Comparison of ENCODE assay signal across 18 cellular contexts in the genomic region with DNA sequence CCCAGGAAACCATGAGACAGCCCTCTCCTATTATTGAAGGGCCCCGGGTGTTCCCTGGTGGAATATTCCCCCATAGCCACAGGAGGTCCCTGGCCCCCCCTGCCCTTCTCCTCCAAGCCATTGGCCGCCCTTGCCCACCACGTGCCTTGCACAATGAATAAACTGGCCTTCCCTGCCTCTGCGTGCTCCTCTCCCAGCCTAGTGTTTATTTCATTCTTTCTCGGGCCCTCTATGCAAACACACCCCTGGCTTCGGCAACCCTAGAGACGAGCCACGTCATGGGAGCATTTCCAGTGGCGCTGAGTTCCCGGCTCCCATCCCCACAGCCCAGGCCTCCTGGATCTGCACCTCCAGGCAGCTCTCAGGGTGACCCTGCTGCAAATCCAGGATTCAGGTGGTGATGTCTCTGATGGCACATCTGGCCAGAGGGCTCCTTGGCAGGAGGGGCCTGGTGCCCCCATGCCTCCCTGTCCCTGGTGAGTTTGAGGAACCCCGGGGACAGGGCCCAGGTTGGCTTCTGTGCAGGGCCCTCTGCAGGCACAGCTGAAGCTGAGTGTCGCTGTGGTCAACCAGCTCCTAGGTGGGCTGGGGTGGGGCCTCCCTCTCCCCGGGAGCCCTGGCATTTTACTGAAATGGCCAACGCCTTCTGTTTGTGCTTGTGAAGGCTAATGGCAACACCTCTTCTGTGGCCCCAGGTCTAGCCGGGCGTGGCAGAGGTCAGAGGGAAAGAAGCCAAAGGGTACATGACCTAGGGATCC. TPM values are rescaled to one million over a fixed set of nuclear protein-coding genes. Genes with fewer than 3 reads are reported as not detected.
A peak's percentile ranks its signal among the peaks of the same experiment; 100 is the strongest.
DNase-seq lines count a peak whose midpoint lies in the region; ATAC-seq and TF ChIP-seq lines count a peak whose summit lies in the region.
"Had no signal": no experiment of that assay in that cellular context is flagged by ENCODE, and none has a peak within 500 bp of the region (broad histone marks: within the 10 kb centered on the region; RNA-seq: fewer than 3 reads in every experiment).

No MANE protein-coding gene starts in this region.

- no peaks in the 10 kb centered on the region for H3K9me3 Mint-ChIP-seq in natural killer cell treated with Interleukin-12 subunit alpha and Interleukin-12 subunit beta and Interleukin-15 and Interleukin-18, amount 100 ng/mL, for 72 hours
- peaks cover 0 to 3% of the 10 kb centered on the region in 2 donors for H3K9me3 Mint-ChIP-seq in natural killer cell

- no peaks in the 10 kb centered on the region for H3K27me3 ChIP-seq in iPS-15b (ENCODE audit: control insufficient read depth, insufficient read depth, low read length)

- no peaks in the 10 kb centered on the region for H3K9me3 ChIP-seq in iPS-15b (ENCODE audit: control insufficient read depth, insufficient read depth, low read length)
- H3K9me3 ChIP-seq: uterus had no signal

- H3K4me1 ChIP-seq in iPS-15b (ENCODE audit: control insufficient read depth, insufficient read depth, low read length): peaks cover 22% of the 10 kb centered on the region
- H3K4me1 ChIP-seq: uterus had no signal

- H3K9ac ChIP-seq in iPS-15b (ENCODE audit: low read depth, low read length): peak overlapping the region; percentile 47

- peaks cover 53 to 60% of the 10 kb centered on the region in 2 donors for H3K27me3 Mint-ChIP-seq in natural killer cell treated with Interleukin-12 subunit alpha and Interleukin-12 subunit beta and Interleukin-15 and Interleukin-18, amount 100 ng/mL, for 72 hours
- H3K27me3 Mint-ChIP-seq in natural killer cell (ENCODE audit: low read depth in 2 of 2): peaks cover 66 to 72% of the 10 kb centered on the region in 2 donors

- peak overlapping the region; percentile 22 for H3K4me3 ChIP-seq in iPS-15b (ENCODE audit: low read depth, low read length)
- H3K4me3 ChIP-seq: uterus had no signal

- ATAC-seq in natural killer cell treated with Interleukin-12 subunit alpha and Interleukin-12 subunit beta and Interleukin-15 and Interleukin-18, amount 100 ng/mL, for 72 hours: no peak
- no peak for ATAC-seq in natural killer cell
- no peak for ATAC-seq in HG02759 (IDR thresholded peaks at IDR 0.05; ENCODE audit: unreplicated experiment)
- no peak for ATAC-seq in GM18498 (IDR thresholded peaks at IDR 0.05; ENCODE audit: unreplicated experiment)
- ATAC-seq in GM21723 (IDR thresholded peaks at IDR 0.05; ENCODE audit: unreplicated experiment): no peak
- no peak for ATAC-seq in HG03460 (IDR thresholded peaks at IDR 0.05; ENCODE audit: unreplicated experiment)
- ATAC-seq: activated T-cell treated with anti-CD3 and anti-CD28 coated beads, Interleukin-2, amount 50 U/mL, for 4 hours; left colon had no signal

- DNase-seq in natural killer cell treated with Interleukin-12 subunit alpha and Interleukin-12 subunit beta and Interleukin-15 and Interleukin-18, amount 100 ng/mL, for 72 hours (ENCODE audit: low spot score): peak; percentile 47
- DNase-seq in natural killer cell (no peak), NCI-H510A (lab: John Stamatoyannopoulos, UW) (peak; percentile 58)
- DNase-seq: activated T-cell treated with anti-CD3 and anti-CD28 coated beads, Interleukin-2, amount 50 U/mL, for 4 hours; effector CD8-positive, alpha-beta T cell; hippocampal formation; Kasumi-1; left colon; NCI-H1930; stimulated activated CD4-positive, alpha-beta T cell treated with anti-CD3 and anti-CD28 coated beads, Interleukin-12 subunit alpha, Interleukin-12 subunit beta, amount 100 ng/mL, for 4 hours had no signal

- no peak overlapping the region for H3K4me3 Mint-ChIP-seq in natural killer cell treated with Interleukin-12 subunit alpha and Interleukin-12 subunit beta and Interleukin-15 and Interleukin-18, amount 100 ng/mL, for 72 hours
- no peak overlapping the region for H3K4me3 Mint-ChIP-seq in natural killer cell
- H3K4me3 Mint-ChIP-seq: activated T-cell treated with anti-CD3 and anti-CD28 coated beads, Interleukin-2, amount 50 U/mL, for 4 hours had no signal

- TF ChIP-seq CTCF in natural killer cell (IDR thresholded peaks at IDR 0.05): no peak

- no peaks in the 10 kb centered on the region for H3K36me3 ChIP-seq in iPS-15b (ENCODE audit: control insufficient read depth, insufficient read depth, low read length)
- H3K36me3 ChIP-seq: uterus had no signal

- peaks cover 5 to 11% of the 10 kb centered on the region in 2 donors for H3K4me1 Mint-ChIP-seq in natural killer cell treated with Interleukin-12 subunit alpha and Interleukin-12 subunit beta and Interleukin-15 and Interleukin-18, amount 100 ng/mL, for 72 hours (ENCODE audit: low read depth in 2 of 2)
- peaks cover 9 to 15% of the 10 kb centered on the region in 2 donors for H3K4me1 Mint-ChIP-seq in natural killer cell

- H3K36me3 Mint-ChIP-seq in natural killer cell treated with Interleukin-12 subunit alpha and Interleukin-12 subunit beta and Interleukin-15 and Interleukin-18, amount 100 ng/mL, for 72 hours: peaks cover 9% of the 10 kb centered on the region
- peaks cover 13% of the 10 kb centered on the region for H3K36me3 Mint-ChIP-seq in natural killer cell

- H3K27ac Mint-ChIP-seq in natural killer cell treated with Interleukin-12 subunit alpha and Interleukin-12 subunit beta and Interleukin-15 and Interleukin-18, amount 100 ng/mL, for 72 hours: no peak overlapping the region
- no peak overlapping the region for H3K27ac Mint-ChIP-seq in natural killer cell
- H3K27ac Mint-ChIP-seq: progenitor cell of endocrine pancreas had no signal

- intact Hi-C loops in natural killer cell (cut with micrococcal nuclease): no loop called here

RNA-seq across cellular contexts. Expression of gene KRTAP10-12, which starts 6.2 kb away (rescaled TPM):
- not detected for total RNA-seq in natural killer cell treated with Interleukin-12 subunit alpha and Interleukin-12 subunit beta and Interleukin-15 and Interleukin-18, amount 100 ng/mL, for 72 hours
- total RNA-seq in natural killer cell: not detected
- total RNA-seq: activated T-cell treated with anti-CD3 and anti-CD28 coated beads, Interleukin-2, amount 50 U/mL, for 4 hours; left colon; progenitor cell of endocrine pancreas; T-helper 2 cell treated with Interferon-gamma antibody and Interleukin-4, amounts not matched to agents 100 ng/mL and 5 ng/mL, for 36 hours; uterus had no signal

RNA-seq across cellular contexts. Expression of gene TSPEAR, which starts 8.2 kb away (rescaled TPM):
- total RNA-seq in natural killer cell treated with Interleukin-12 subunit alpha and Interleukin-12 subunit beta and Interleukin-15 and Interleukin-18, amount 100 ng/mL, for 72 hours: not detected
- not detected for total RNA-seq in natural killer cell
- total RNA-seq: activated T-cell treated with anti-CD3 and anti-CD28 coated beads, Interleukin-2, amount 50 U/mL, for 4 hours; progenitor cell of endocrine pancreas; T-helper 2 cell treated with Interferon-gamma antibody and Interleukin-4, amounts not matched to agents 100 ng/mL and 5 ng/mL, for 36 hours had no signal

RNA-seq across cellular contexts. Expression of gene KRTAP12-1, which starts 21.2 kb away (rescaled TPM):
- total RNA-seq in natural killer cell treated with Interleukin-12 subunit alpha and Interleukin-12 subunit beta and Interleukin-15 and Interleukin-18, amount 100 ng/mL, for 72 hours: not detected
- not detected for total RNA-seq in natural killer cell
- total RNA-seq: activated T-cell treated with anti-CD3 and anti-CD28 coated beads, Interleukin-2, amount 50 U/mL, for 4 hours; left colon; progenitor cell of endocrine pancreas; T-helper 2 cell treated with Interferon-gamma antibody and Interleukin-4, amounts not matched to agents 100 ng/mL and 5 ng/mL, for 36 hours had no signal

RNA-seq across cellular contexts. Expression of gene KRTAP12-2, which starts 36.4 kb away (rescaled TPM):
- not detected for total RNA-seq in natural killer cell treated with Interleukin-12 subunit alpha and Interleukin-12 subunit beta and Interleukin-15 and Interleukin-18, amount 100 ng/mL, for 72 hours
- not detected for total RNA-seq in natural killer cell
- total RNA-seq: activated T-cell treated with anti-CD3 and anti-CD28 coated beads, Interleukin-2, amount 50 U/mL, for 4 hours; left colon; progenitor cell of endocrine pancreas; T-helper 2 cell treated with Interferon-gamma antibody and Interleukin-4, amounts not matched to agents 100 ng/mL and 5 ng/mL, for 36 hours; uterus had no signal

RNA-seq across cellular contexts. Expression of gene KRTAP12-3, which starts 45.4 kb away (rescaled TPM):
- total RNA-seq in natural killer cell treated with Interleukin-12 subunit alpha and Interleukin-12 subunit beta and Interleukin-15 and Interleukin-18, amount 100 ng/mL, for 72 hours: not detected
- 1 to 10 TPM in 2 of 3 donors, not detected in 1; 1.0 to 1.1 TPM for total RNA-seq in natural killer cell
- total RNA-seq: activated T-cell treated with anti-CD3 and anti-CD28 coated beads, Interleukin-2, amount 50 U/mL, for 4 hours; left colon; progenitor cell of endocrine pancreas; T-helper 2 cell treated with Interferon-gamma antibody and Interleukin-4, amounts not matched to agents 100 ng/mL and 5 ng/mL, for 36 hours; uterus had no signal
